ENCODE assay signal across 11 cellular contexts in the genomic region with DNA sequence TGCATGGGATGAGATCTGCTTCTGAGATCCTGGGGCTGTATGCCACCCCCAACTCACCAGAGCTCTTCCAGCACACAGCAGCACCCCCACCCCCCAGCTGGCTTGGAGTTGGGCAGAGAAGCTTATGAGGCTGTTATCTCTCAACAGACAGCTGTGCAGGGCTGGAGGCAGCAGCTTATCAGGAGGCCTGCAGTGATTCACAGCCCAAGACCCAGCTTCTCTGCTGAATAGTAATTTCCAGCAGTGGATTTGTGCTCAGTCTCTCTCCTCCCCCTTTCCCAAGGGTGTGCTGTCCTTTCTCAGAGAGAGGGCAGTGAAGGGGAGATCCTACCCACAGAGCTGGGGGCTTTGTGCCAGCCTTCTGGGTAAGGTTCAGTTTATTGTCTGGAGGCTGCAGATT. TPM values are rescaled to one million over a fixed set of nuclear protein-coding genes. Genes with fewer than 3 reads are reported as not detected.
DNase-seq lines count a peak whose midpoint lies in the region; ATAC-seq and TF ChIP-seq lines count a peak whose summit lies in the region.
"Had no signal": no experiment of that assay in that cellular context is flagged by ENCODE, and none has a peak within 500 bp of the region (broad histone marks: within the 10 kb centered on the region; RNA-seq: fewer than 3 reads in every experiment).

No MANE protein-coding gene starts in this region.

- H3K9me3 ChIP-seq in A673 (ENCODE audit: low read depth, low read length, poor library complexity, severe bottlenecking) = no peaks in the 10 kb centered on the region
- no peaks in the 10 kb centered on the region for H3K9me3 ChIP-seq in HUES6 (ENCODE audit: control insufficient read depth, insufficient read depth, low read depth, low read length)
- H3K9me3 ChIP-seq: psoas muscle had no signal

- CTCF ChIA-PET in A673 (lab: Charles Lee) = interaction anchor here (1.0 kb wide), 2 partner anchors 247 to 250 kb away, joined by 3 to 8 read pairs; partner anchors contain the start of gene C15orf39

- H3K36me3 ChIP-seq in A673 (ENCODE audit: insufficient read depth, low read length, poor library complexity, severe bottlenecking) (no peaks in the 10 kb centered on the region), HUES6 (ENCODE audit: control insufficient read depth, insufficient read depth, low read length) (no peaks in the 10 kb centered on the region)

- DNase-seq in A673 (ENCODE audit: low spot score) = peak; percentile 54
- DNase-seq in amniotic stem cell (lab: John Stamatoyannopoulos, UW) = peak; percentile 10
- peak; percentile 10 for DNase-seq in kidney glomerular epithelial cell (lab: John Stamatoyannopoulos, UW)
- DNase-seq in NCI-H2029 (lab: John Stamatoyannopoulos, UW) = no peak
- DNase-seq in NCI-H345 treated with DMSO at 0.1 percent for 48 hours (lab: John Stamatoyannopoulos, UW; ENCODE audit: unreplicated experiment) = no peak
- DNase-seq: activated CD8-positive, alpha-beta memory T cell treated with anti-CD3 and anti-CD28 coated beads for 24 hours; DMS153; psoas muscle had no signal

- intact Hi-C loops in A673 (cut with micrococcal nuclease; ENCODE audit: unreplicated experiment) = loop anchor here (5.0 kb wide), 1 partner anchor 317 kb away; no protein-coding TSS in a partner anchor

- TF ChIP-seq CTCF in A673 (conservative IDR thresholded peaks at IDR 0.05; ENCODE audit: low read depth, low read length) = no peak

- H3K4me3 ChIP-seq in A673 (ENCODE audit: low read depth, low read length, poor library complexity, severe bottlenecking) = peak overlapping the region; percentile 66
- H3K4me3 ChIP-seq in HUES6 (ENCODE audit: low read depth, low read length) = peak overlapping the region; percentile 69

- H3K27me3 ChIP-seq in A673 (replicated peaks; ENCODE audit: insufficient read depth, low read depth, low read length, poor library complexity) = no peaks in the 10 kb centered on the region
- peaks cover 39% of the 10 kb centered on the region for H3K27me3 ChIP-seq in HUES6 (ENCODE audit: control insufficient read depth, insufficient read depth, low read length)

- H3K4me1 ChIP-seq in A673 (ENCODE audit: insufficient read depth, low read length, poor library complexity, severe bottlenecking) (peaks cover 51% of the 10 kb centered on the region), HUES6 (ENCODE audit: control insufficient read depth, insufficient read depth, low read length) (peaks cover 41% of the 10 kb centered on the region)

- ATAC-seq in GM21825 (IDR thresholded peaks at IDR 0.05; ENCODE audit: unreplicated experiment) = no peak
- no peak for ATAC-seq in activated CD4-positive, CD25-positive, alpha-beta regulatory T cell treated with anti-CD3 and anti-CD28 coated beads, Interleukin-2, amount 50 U/mL, for 24 hours
- ATAC-seq: psoas muscle had no signal

- H3K9ac ChIP-seq in HUES6 (ENCODE audit: low read length) = peak overlapping the region; percentile 14

- POLR2A ChIA-PET in A673 (lab: Charles Lee; ENCODE audit: low non-redundant PET) = no interaction called here

- BruUV-seq in A673 (replicated peaks; lab: Mats Ljungman, UMichigan) = no TSS peak

- H3K27ac ChIP-seq in A673 (ENCODE audit: low read depth, low read length, poor library complexity, severe bottlenecking) (peak overlapping the region; percentile 67), HUES6 (ENCODE audit: low read depth, low read length) (no peak overlapping the region)
- H3K27ac ChIP-seq: psoas muscle had no signal

RNA-seq across cellular contexts. Expression of gene RPP25, which starts 2.1 kb away (rescaled TPM):
- total RNA-seq in A673 (2021) = 20.6 and 22.5 TPM in 2 replicates

RNA-seq across cellular contexts. Expression of gene COX5A, which starts 16.6 kb away (rescaled TPM):
- total RNA-seq in A673 (2021) = 354 and 357 TPM in 2 replicates

RNA-seq across cellular contexts. Expression of gene SCAMP5, which starts 40.8 kb away (rescaled TPM):
- 3.8 and 5.8 TPM in 2 replicates for total RNA-seq in A673 (2021)

RNA-seq across cellular contexts. Expression of gene FAM219B, which starts 47.9 kb away (rescaled TPM):
- total RNA-seq in A673 (2021) = 86.6 and 93.2 TPM in 2 replicates

Comparison
In these comparisons a context has a peak if more than half of its experiments do, and no peak if none do; other contexts are left out.
1. DNase-seq: peak in A673 (single experiment), amniotic stem cell (single experiment) and kidney glomerular epithelial cell (single experiment); none in NCI-H2029 (single experiment) and NCI-H345 treated with DMSO at 0.1 percent for 48 hours (single experiment).